In the genomic region with DNA sequence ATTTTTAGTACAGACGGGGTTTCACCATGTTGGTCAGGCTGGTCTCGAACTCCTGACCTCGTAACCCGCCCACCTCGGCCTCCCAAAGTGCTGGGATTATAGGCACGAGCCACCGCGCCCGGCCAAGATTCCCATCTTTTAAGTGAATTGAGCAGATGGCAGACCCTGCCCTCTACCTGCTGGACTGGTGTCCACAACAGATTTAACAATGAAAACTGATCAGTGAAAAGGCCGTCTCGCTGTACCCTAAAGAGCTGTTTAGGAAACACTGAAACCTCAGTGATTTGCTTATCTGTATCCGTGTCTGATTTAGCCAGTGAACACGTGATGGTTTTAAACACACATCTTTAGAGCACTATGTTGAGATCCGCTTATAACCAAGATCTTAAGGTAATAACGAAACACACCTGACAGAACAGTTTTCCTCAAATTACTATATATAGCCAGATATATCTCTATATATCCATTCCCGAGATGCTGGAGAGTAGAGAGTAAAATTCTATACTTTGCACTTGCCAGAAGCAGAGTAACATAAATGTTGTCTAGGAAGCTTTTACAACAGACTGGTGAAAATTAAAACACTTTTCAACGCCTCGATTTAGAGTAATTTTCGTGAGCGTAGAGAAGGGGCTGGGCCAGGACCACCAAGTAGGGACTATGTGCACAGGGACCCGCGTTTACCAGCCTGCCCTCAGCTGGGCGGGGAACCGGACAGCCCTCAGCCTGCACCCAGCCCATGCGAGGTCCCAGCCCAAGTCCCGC, we compare ENCODE assay signal across 8 cellular contexts. TPM values are rescaled to one million over a fixed set of nuclear protein-coding genes. Genes with fewer than 3 reads are reported as not detected.
DNase-seq lines count a peak whose midpoint lies in the region; ATAC-seq, FAIRE-seq and TF ChIP-seq lines count a peak whose summit lies in the region.

No MANE protein-coding gene starts in this region.

- peak overlapping the region; percentile 92 for H3K27ac Mint-ChIP-seq in activated CD8-positive, alpha-beta T cell treated with anti-CD3 and anti-CD28 coated beads, Interleukin-2, amount 10 ng/mL, durations not matched to agents 7 days and 5 days

- H3K4me3 ChIP-seq in AG10803 (ENCODE audit: low read length): peak overlapping the region; percentile 94
- peak overlapping the region; percentile 98 for H3K4me3 ChIP-seq in NB4 (ENCODE audit: low read depth, low read length)
- H3K4me3 ChIP-seq in pancreas: peak overlapping the region; percentile 41 to 78 (median 62)

- H3K27me3 Mint-ChIP-seq in activated CD8-positive, alpha-beta T cell treated with anti-CD3 and anti-CD28 coated beads, Interleukin-2, amount 10 ng/mL, durations not matched to agents 7 days and 5 days (ENCODE audit: low read depth): no peaks in the 10 kb centered on the region

- POLR2A ChIA-PET in activated CD8-positive, alpha-beta T cell treated with anti-CD3 and anti-CD28 coated beads, Interleukin-2, amount 10 ng/mL, durations not matched to agents 7 days and 5 days (lab: Charles Lee): interaction anchor here (0.6 to 1.6 kb wide), 3 partner anchors 89 to 316 kb away, joined by 3 to 5 read pairs (median 3); partner anchors contain the start of gene XPO1

- WGBS in pancreas, 2 donors: 6 to 7% methylated on average over 26 of the region's 26 CpGs

- TF ChIP-seq POLR2A in GM12891 (IDR thresholded peaks at IDR 0.05; ENCODE audit: low read depth, low read length) (no peak), NB4 (IDR thresholded peaks at IDR 0.05; ENCODE audit: extremely low read depth, insufficient read length) (no peak)

- ATAC-seq in HG02642 (IDR thresholded peaks at IDR 0.05; ENCODE audit: poor library complexity, unreplicated experiment) (peak; percentile 64), pancreas (peak; percentile 72 to 86 (median 79))
- peak; percentile 59 for ATAC-seq in activated CD8-positive, alpha-beta T cell treated with anti-CD3 and anti-CD28 coated beads, Interleukin-2, amount 10 ng/mL, durations not matched to agents 7 days and 5 days

- H3K9me3 ChIP-seq in pancreas: no peaks in the 10 kb centered on the region

- TF ChIP-seq CTCF in AG10803 (conservative IDR thresholded peaks at IDR 0.05; ENCODE audit: low read length) (no peak), NB4 (IDR thresholded peaks at IDR 0.05; ENCODE audit: low read depth, low read length) (no peak), pancreas (IDR thresholded peaks at IDR 0.05) (no peak)

- FAIRE-seq in GM12891 (lab: Jason Lieb, UNC) (peak; percentile 70), pancreas (lab: Jason Lieb, UNC) (no peak)

- H3K4me1 Mint-ChIP-seq in activated CD8-positive, alpha-beta T cell treated with anti-CD3 and anti-CD28 coated beads, Interleukin-2, amount 10 ng/mL, durations not matched to agents 7 days and 5 days (ENCODE audit: low read depth): peaks cover 21% of the 10 kb centered on the region

- H3K36me3 Mint-ChIP-seq in activated CD8-positive, alpha-beta T cell treated with anti-CD3 and anti-CD28 coated beads, Interleukin-2, amount 10 ng/mL, durations not matched to agents 7 days and 5 days (ENCODE audit: low read depth): peaks cover 2% of the 10 kb centered on the region

- no peaks in the 10 kb centered on the region for H3K9me3 Mint-ChIP-seq in activated CD8-positive, alpha-beta T cell treated with anti-CD3 and anti-CD28 coated beads, Interleukin-2, amount 10 ng/mL, durations not matched to agents 7 days and 5 days (ENCODE audit: insufficient read depth)

- intact Hi-C loops in head of caudate nucleus (cut with DNase I) (no loop called here), pancreas (cut with DNase I) (no loop called here)

- peak overlapping the region; percentile 67 to 90 (median 79) for H3K27ac ChIP-seq in pancreas

- peaks cover 0 to 7% (median 4%) of the 10 kb centered on the region in 3 donors for H3K4me1 ChIP-seq in pancreas

- H3K4me3 Mint-ChIP-seq in activated CD8-positive, alpha-beta T cell treated with anti-CD3 and anti-CD28 coated beads, Interleukin-2, amount 10 ng/mL, durations not matched to agents 7 days and 5 days: peak overlapping the region; percentile 85

- no peaks in the 10 kb centered on the region for H3K27me3 ChIP-seq in pancreas

- no peaks in the 10 kb centered on the region for H3K36me3 ChIP-seq in pancreas

- CTCF ChIA-PET in activated CD8-positive, alpha-beta T cell treated with anti-CD3 and anti-CD28 coated beads, Interleukin-2, amount 10 ng/mL, durations not matched to agents 7 days and 5 days (lab: Charles Lee): interaction anchor here (0.6 to 1.8 kb wide), 3 partner anchors 11 to 14 kb away, joined by 3 to 5 read pairs (median 4); no protein-coding TSS in a partner anchor

- DNase-seq in AG10803 (ENCODE audit: low read depth) (no peak), GM12891 (ENCODE audit: insufficient read length, low spot score) (peak; percentile 47), NB4 (ENCODE audit: low read depth) (peak; percentile 15), head of caudate nucleus (peak in 22 of 42 donors; percentile 4 to 88 (median 68)), pancreas (peak in 4 of 6 donors; percentile 36 to 82 (median 60))
- DNase-seq in activated CD8-positive, alpha-beta T cell treated with anti-CD3 and anti-CD28 coated beads, Interleukin-2, amount 10 ng/mL, durations not matched to agents 7 days and 5 days: no peak
- DNase-seq in activated CD4-positive, alpha-beta T cell treated with anti-CD3 and anti-CD28 coated beads for 4 hours: no peak

TF ChIP-seq in GM12891, 5 proteins besides CTCF, POLR2A, EP300 and RAD21:
- TF ChIP-seq POU2F2 (IDR thresholded peaks at IDR 0.05; ENCODE audit: low read depth, low read length) (no peak), TAF1 (IDR thresholded peaks at IDR 0.05; ENCODE audit: low read depth, low read length) (no peak), SPI1 (IDR thresholded peaks at IDR 0.05; ENCODE audit: low read depth, low read length) (no peak), POLR2AphosphoS5 (IDR thresholded peaks at IDR 0.05; ENCODE audit: low read depth, low read length) (no peak), PAX5 (IDR thresholded peaks at IDR 0.05; ENCODE audit: insufficient read depth, low read length, severe bottlenecking) (no peak)

RNA-seq across cellular contexts. Expression of gene FAM161A, which starts 0.6 kb away (rescaled TPM):
- polyA plus RNA-seq in GM12891 (2012; ENCODE audit: low read depth, missing spikeins): 3.2 TPM
- total RNA-seq in activated CD8-positive, alpha-beta T cell treated with anti-CD3 and anti-CD28 coated beads, Interleukin-2, amount 10 ng/mL, durations not matched to agents 7 days and 5 days: 1 to 10 TPM; 4.5 to 5.3 TPM
- 1 to 10 TPM; 1.3 to 4.6 (median 2.5) TPM for total RNA-seq in pancreas
- 1 to 10 TPM; 1.9 to 5.0 TPM for polyA plus RNA-seq in pancreas

RNA-seq across cellular contexts. Expression of gene CCT4, which starts 35.2 kb away (rescaled TPM):
- polyA plus RNA-seq in GM12891 (2012; ENCODE audit: low read depth, missing spikeins): 142 TPM
- total RNA-seq in activated CD8-positive, alpha-beta T cell treated with anti-CD3 and anti-CD28 coated beads, Interleukin-2, amount 10 ng/mL, durations not matched to agents 7 days and 5 days: 100 to 1,000 TPM; 177 to 189 TPM
- total RNA-seq in pancreas: 100 to 1,000 TPM in 1 of 6 donors, 10 to 100 TPM in 5; 60.0 to 101 (median 77.1) TPM
- polyA plus RNA-seq in pancreas: 10 to 100 TPM; 24.6 to 44.8 TPM

RNA-seq across cellular contexts. Expression of gene COMMD1, which starts 52.2 kb away (rescaled TPM):
- polyA plus RNA-seq in GM12891 (2012; ENCODE audit: low read depth, missing spikeins): 94.9 TPM
- total RNA-seq in activated CD8-positive, alpha-beta T cell treated with anti-CD3 and anti-CD28 coated beads, Interleukin-2, amount 10 ng/mL, durations not matched to agents 7 days and 5 days: 10 to 100 TPM; 29.3 to 30.5 TPM
- total RNA-seq in pancreas: 10 to 100 TPM in 5 of 6 donors, 1 to 10 TPM in 1; 9.3 to 21.1 (median 14.3) TPM
- polyA plus RNA-seq in pancreas: 10 to 100 TPM; 17.4 to 27.0 TPM

Comparison
In these comparisons a context has a peak if more than half of its experiments do, and no peak if none do; other contexts are left out.
1. DNase-seq: peak in GM12891 (single experiment), NB4 (single experiment), head of caudate nucleus (22 of 42) and pancreas (4 of 6); none in AG10803 (single experiment), activated CD8-positive, alpha-beta T cell treated with anti-CD3 and anti-CD28 coated beads, Interleukin-2, amount 10 ng/mL, durations not matched to agents 7 days and 5 days (single experiment) and activated CD4-positive, alpha-beta T cell treated with anti-CD3 and anti-CD28 coated beads for 4 hours (0 of 2).
2. Peak in every context shown above with its lines, with median percentiles within 50 percentile points of each other: H3K4me3 ChIP-seq and ATAC-seq.